Comparison of ENCODE assay signal across 10 cellular contexts in the genomic region with DNA sequence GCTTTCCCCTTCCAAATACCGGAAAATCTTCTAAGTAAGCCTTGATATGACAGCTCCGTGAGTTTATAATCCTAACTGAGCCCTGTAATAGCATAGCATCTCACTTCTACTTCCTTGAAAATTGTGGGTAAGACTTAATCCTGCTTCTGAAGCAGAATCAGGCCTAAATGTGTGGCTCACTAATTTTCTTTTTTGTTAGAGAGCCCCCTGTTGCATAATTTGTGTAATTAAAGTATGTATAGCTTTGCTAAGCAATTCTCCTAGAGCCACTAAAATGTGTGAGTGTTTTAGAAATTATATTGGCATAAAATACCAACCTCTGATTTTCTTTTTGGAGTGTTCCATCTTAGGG.
A peak's percentile ranks its signal among the peaks of the same experiment; 100 is the strongest.
DNase-seq lines count a peak whose midpoint lies in the region; FAIRE-seq and TF ChIP-seq lines count a peak whose summit lies in the region.
"Had no signal": no experiment of that assay in that cellular context is flagged by ENCODE, and none has a peak within 500 bp of the region (broad histone marks: within the 10 kb centered on the region; RNA-seq: fewer than 3 reads in every experiment).

No MANE protein-coding gene starts in this region.

- H3K79me2 ChIP-seq in endothelial cell of umbilical vein (ENCODE audit: control insufficient read depth, insufficient read depth, low read length), result no peaks in the 10 kb centered on the region

- no peaks in the 10 kb centered on the region for H3K9me3 ChIP-seq in endothelial cell of umbilical vein (replicated peaks; ENCODE audit: control insufficient read depth, insufficient read depth, low read length)

- CTCF ChIA-PET in endothelial cell of umbilical vein (lab: Charles Lee), result interaction anchor here (0.6 to 3.4 kb wide), 52 partner anchors 10 to 1538 kb away, joined by 3 to 97 read pairs (median 4); no protein-coding TSS in a partner anchor

- H3K4me3 ChIP-seq in endothelial cell of umbilical vein (replicated peaks in 1 of 3; ENCODE audit: insufficient read depth in 1 of 3, low read depth in 1 of 3, low read length in 3 of 3), result no peak overlapping the region

- H3K27ac ChIP-seq in 22Rv1 (no peak overlapping the region), endothelial cell of umbilical vein (ENCODE audit: insufficient read depth, low read depth, low read length) (no peak overlapping the region)

- peak; percentile 43 for DNase-seq in H4 (ENCODE audit: low spot score)
- peak; percentile 66 for DNase-seq in NCI-H69 (lab: John Stamatoyannopoulos, UW)
- DNase-seq in endothelial cell of umbilical vein (ENCODE audit: low read depth, low spot score), result peak; percentile 50
- DNase-seq in mucosa of gallbladder (ENCODE audit: low spot score), result no peak
- DNase-seq in COLO829 (ENCODE audit: low spot score), result no peak
- DNase-seq in ecto neural progenitor cell (ENCODE audit: low spot score), result no peak
- DNase-seq in activated CD4-positive, CD25-positive, alpha-beta regulatory T cell treated with anti-CD3 and anti-CD28 coated beads, Interleukin-2, amount 50 U/mL, for 72 hours, result no peak
- DNase-seq: effector CD8-positive, alpha-beta T cell; stimulated activated CD4-positive, alpha-beta T cell treated with anti-CD3 and anti-CD28 coated beads, Interleukin-2, amount 100 ng/mL, for 48 hours had no signal

- TF ChIP-seq POLR2A in endothelial cell of umbilical vein (IDR thresholded peaks at IDR 0.05; ENCODE audit: low read depth, low read length), result no peak

- no peaks in the 10 kb centered on the region for H4K20me1 ChIP-seq in endothelial cell of umbilical vein (replicated peaks; ENCODE audit: control insufficient read depth, extremely low read depth, insufficient read depth, low read length)

- H3K36me3 ChIP-seq in endothelial cell of umbilical vein (ENCODE audit: control insufficient read depth in 2 of 2, extremely low read depth in 1 of 2, insufficient read depth in 2 of 2, low read length in 2 of 2), result no peaks in the 10 kb centered on the region

- H3K4me1 ChIP-seq in endothelial cell of umbilical vein (ENCODE audit: control insufficient read depth, extremely low read depth, insufficient read depth, low read length), result peaks cover 8% of the 10 kb centered on the region

- peak overlapping the region; percentile 50 for H2AFZ ChIP-seq in endothelial cell of umbilical vein (ENCODE audit: low read depth, low read length)

- no peak overlapping the region for H3K9ac ChIP-seq in endothelial cell of umbilical vein (replicated peaks; ENCODE audit: extremely low read depth, insufficient read depth, low read length)

- dilution Hi-C loops in endothelial cell of umbilical vein (cut with MboI; ENCODE audit: extremely low pct_ligation_motif_present, low sequenced_read_pairs), result no loop called here

- H3K9me1 ChIP-seq in endothelial cell of umbilical vein (replicated peaks; ENCODE audit: control insufficient read depth, extremely low read depth, insufficient read depth, low read length), result no peaks in the 10 kb centered on the region

- peak; percentile 55 for FAIRE-seq in endothelial cell of umbilical vein (lab: Jason Lieb, UNC)

- intact Hi-C loops in endothelial cell of umbilical vein (cut with micrococcal nuclease), result loop anchor here (1.0 kb wide), 5 partner anchors 185 to 1006 kb away; no protein-coding TSS in a partner anchor

- POLR2A ChIA-PET in endothelial cell of umbilical vein (lab: Charles Lee), result no interaction called here

- H3K4me2 ChIP-seq in endothelial cell of umbilical vein (ENCODE audit: insufficient read depth, low read length), result no peak overlapping the region

- BruUV-seq in endothelial cell of umbilical vein (replicated peaks; lab: Mats Ljungman, UMichigan), result no TSS peak

- peaks cover 0 to 2% of the 10 kb centered on the region in 2 experiments for H3K27me3 ChIP-seq in endothelial cell of umbilical vein (ENCODE audit: control insufficient read depth in 2 of 2, insufficient read depth in 2 of 2, low read length in 2 of 2)

- TF ChIP-seq CTCF in 22Rv1 (IDR thresholded peaks at IDR 0.05) (peak; percentile 44), endothelial cell of umbilical vein (IDR thresholded peaks at IDR 0.05; ENCODE audit: extremely low read depth in 1 of 2, insufficient read depth in 1 of 2, low read depth in 1 of 2, low read length in 2 of 2) (peak in 1 of 2 donors; percentile 10)

TF ChIP-seq in endothelial cell of umbilical vein, 7 proteins besides CTCF, POLR2A, EP300 and RAD21:
- TF ChIP-seq, protein P1, sequence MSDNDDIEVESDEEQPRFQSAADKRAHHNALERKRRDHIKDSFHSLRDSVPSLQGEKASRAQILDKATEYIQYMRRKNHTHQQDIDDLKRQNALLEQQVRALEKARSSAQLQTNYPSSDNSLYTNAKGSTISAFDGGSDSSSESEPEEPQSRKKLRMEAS (IDR thresholded peaks at IDR 0.05; ENCODE audit: insufficient read depth, insufficient read length), result no peak

Comparison
In these comparisons a context has a peak if more than half of its experiments do, and no peak if none do; other contexts are left out.
1. DNase-seq: peak in H4 (single experiment), NCI-H69 (single experiment) and endothelial cell of umbilical vein (single experiment); none in mucosa of gallbladder (single experiment), COLO829 (single experiment), ecto neural progenitor cell (single experiment) and activated CD4-positive, CD25-positive, alpha-beta regulatory T cell treated with anti-CD3 and anti-CD28 coated beads, Interleukin-2, amount 50 U/mL, for 72 hours (single experiment).